In genomic region chr22:17920145-17920605, GRCh38 we compare ENCODE assay signal across 1 cellular context.
TF ChIP-seq lines count a peak whose summit lies in the region.

No MANE protein-coding gene starts in this region.

TF ChIP-seq in K562, 482 proteins besides CTCF, POLR2A, EP300 and RAD21 (continued from another document):
- TF ChIP-seq UBTF (IDR thresholded peaks at IDR 0.05; ENCODE audit: borderline replicate concordance in 1 of 2, low read depth in 2 of 2, low read length in 2 of 2) (peak in 1 of 2 experiments; percentile 95; a peak in 2 of 4 replicates), SMAD4 (CRISPR knock-in tag; conservative IDR thresholded peaks at IDR 0.05) (peak; percentile 99), MECOM (CRISPR knock-in tag; IDR thresholded peaks at IDR 0.05) (no peak), CXXC5 (CRISPR knock-in tag; IDR thresholded peaks at IDR 0.05) (peak; percentile 63), DPF2 (IDR thresholded peaks at IDR 0.05) (peak; percentile 83), CREM (IDR thresholded peaks at IDR 0.05; ENCODE audit: low read depth) (peak; percentile 73), NONO (IDR thresholded peaks at IDR 0.05; ENCODE audit: low read depth in 2 of 2, low read length in 1 of 2) (0 out of 4 replicates have a peak, but pooled peaks of 1 of the 2 experiments have one; percentile 13), ZNF76 (CRISPR knock-in tag; IDR thresholded peaks at IDR 0.05; ENCODE audit: borderline replicate concordance) (no peak), HMG20A (CRISPR knock-in tag; conservative IDR thresholded peaks at IDR 0.05) (no peak), EGR1 (conservative IDR thresholded peaks at IDR 0.05) (peak; percentile 25; the same call in 1 of the 2 replicates), NFE2 (IDR thresholded peaks at IDR 0.05; ENCODE audit: low read depth) (peak; percentile 29; the same call in 1 of the 2 replicates), ETV1 (tag; conservative IDR thresholded peaks at IDR 0.05; ENCODE audit: low read depth) (peak; percentile 97), KLF1 (tag; IDR thresholded peaks at IDR 0.05) (peak; percentile 60), RBM17 (IDR thresholded peaks at IDR 0.05; ENCODE audit: borderline replicate concordance, low read depth, low read length) (no peak), ELF4 (CRISPR knock-in tag; IDR thresholded peaks at IDR 0.05) (peak; percentile 59; the same call in 1 of the 2 replicates)
- TF ChIP-seq, protein P1, sequence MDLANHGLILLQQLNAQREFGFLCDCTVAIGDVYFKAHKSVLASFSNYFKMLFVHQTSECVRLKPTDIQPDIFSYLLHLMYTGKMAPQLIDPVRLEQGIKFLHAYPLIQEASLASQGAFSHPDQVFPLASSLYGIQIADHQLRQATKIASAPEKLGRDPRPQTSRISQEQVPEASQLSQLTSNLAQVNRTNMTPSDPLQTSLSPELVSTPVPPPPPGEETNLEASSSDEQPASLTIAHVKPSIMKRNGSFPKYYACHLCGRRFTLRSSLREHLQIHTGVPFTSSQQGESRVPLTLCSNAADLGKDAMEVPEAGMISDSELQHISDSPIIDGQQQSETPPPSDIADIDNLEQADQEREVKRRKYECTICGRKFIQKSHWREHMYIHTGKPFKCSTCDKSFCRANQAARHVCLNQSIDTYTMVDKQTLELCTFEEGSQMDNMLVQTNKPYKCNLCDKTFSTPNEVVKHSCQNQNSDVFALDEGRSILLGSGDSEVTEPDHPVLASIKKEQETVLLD (IDR thresholded peaks at IDR 0.05): no peak
- TF ChIP-seq, protein P2, sequence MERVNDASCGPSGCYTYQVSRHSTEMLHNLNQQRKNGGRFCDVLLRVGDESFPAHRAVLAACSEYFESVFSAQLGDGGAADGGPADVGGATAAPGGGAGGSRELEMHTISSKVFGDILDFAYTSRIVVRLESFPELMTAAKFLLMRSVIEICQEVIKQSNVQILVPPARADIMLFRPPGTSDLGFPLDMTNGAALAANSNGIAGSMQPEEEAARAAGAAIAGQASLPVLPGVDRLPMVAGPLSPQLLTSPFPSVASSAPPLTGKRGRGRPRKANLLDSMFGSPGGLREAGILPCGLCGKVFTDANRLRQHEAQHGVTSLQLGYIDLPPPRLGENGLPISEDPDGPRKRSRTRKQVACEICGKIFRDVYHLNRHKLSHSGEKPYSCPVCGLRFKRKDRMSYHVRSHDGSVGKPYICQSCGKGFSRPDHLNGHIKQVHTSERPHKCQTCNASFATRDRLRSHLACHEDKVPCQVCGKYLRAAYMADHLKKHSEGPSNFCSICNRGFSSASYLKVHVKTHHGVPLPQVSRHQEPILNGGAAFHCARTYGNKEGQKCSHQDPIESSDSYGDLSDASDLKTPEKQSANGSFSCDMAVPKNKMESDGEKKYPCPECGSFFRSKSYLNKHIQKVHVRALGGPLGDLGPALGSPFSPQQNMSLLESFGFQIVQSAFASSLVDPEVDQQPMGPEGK (CRISPR knock-in tag; IDR thresholded peaks at IDR 0.05; ENCODE audit: borderline replicate concordance): no peak
